ENCODE assay signal across 25 cellular contexts in the genomic region with DNA sequence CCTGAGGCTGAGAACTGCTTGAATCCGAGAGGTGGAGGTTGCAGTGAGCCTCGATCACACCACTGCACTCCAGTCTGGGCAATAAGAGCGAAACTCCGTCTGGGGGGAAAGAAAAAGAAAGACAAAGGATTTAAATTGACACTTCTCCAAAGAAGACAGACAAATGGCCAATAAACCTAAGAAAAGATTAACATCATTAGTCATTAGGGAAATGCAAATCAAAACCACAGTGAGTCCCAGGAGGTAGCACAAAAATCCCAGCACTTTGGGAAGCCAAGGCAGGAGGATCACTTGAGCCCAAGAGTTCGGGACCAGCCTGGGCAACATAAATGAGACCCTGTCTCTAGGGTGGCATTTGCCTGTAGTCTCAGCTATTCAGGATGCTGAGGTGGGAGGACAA. TPM values are rescaled to one million over a fixed set of nuclear protein-coding genes. Genes with fewer than 3 reads are reported as not detected.
"Had no signal": no experiment of that assay in that cellular context is flagged by ENCODE, and none has a peak within 500 bp of the region (broad histone marks: within the 10 kb centered on the region; RNA-seq: fewer than 3 reads in every experiment).

No MANE protein-coding gene starts in this region.

- H3K4me1 ChIP-seq: left ventricle myocardium inferior, parathyroid adenoma, psoas muscle, sigmoid colon, suprapubic skin, thyroid gland had no signal

- H3K9ac ChIP-seq: parathyroid adenoma had no signal

- H3K4me3 ChIP-seq: coronary artery, dorsolateral prefrontal cortex, esophagus muscularis mucosa, left ventricle myocardium inferior, lung, psoas muscle, sigmoid colon, skin epidermis, suprapubic skin, thyroid gland, upper lobe of left lung, vagina had no signal

- DNase-seq: dorsolateral prefrontal cortex; effector CD8-positive, alpha-beta T cell; foreskin fibroblast; immature natural killer cell; left cardiac atrium; left ventricle myocardium inferior; mesendoderm; naive B cell; psoas muscle; sigmoid colon; stimulated activated CD4-positive, alpha-beta T cell treated with anti-CD3 and anti-CD28 coated beads, Interleukin-12 subunit alpha, Interleukin-12 subunit beta, amount 100 ng/mL, for 4 hours; stimulated activated CD4-positive, alpha-beta T cell treated with anti-CD3 and anti-CD28 coated beads, Interleukin-2, amount 100 ng/mL, for 48 hours; stimulated activated naive CD8-positive, alpha-beta T cell treated with anti-CD3 and anti-CD28 coated beads, Interleukin-15, Interleukin-2, amounts not matched to agents 100 U/mL and 50 U/mL, for 24 hours; thyroid gland; upper lobe of left lung had no signal

- H3K27ac Mint-ChIP-seq: immature natural killer cell, nephron had no signal

- H3K4me1 Mint-ChIP-seq: nephron had no signal

- H3K27me3 Mint-ChIP-seq: naive B cell had no signal

- H3K27ac ChIP-seq: coronary artery, esophagus muscularis mucosa, left ventricle myocardium inferior, parathyroid adenoma, psoas muscle, sigmoid colon, suprapubic skin, thyroid gland, upper lobe of left lung, vagina had no signal

- H3K4me3 Mint-ChIP-seq: immature natural killer cell, naive B cell, nephron had no signal

- ATAC-seq: left cardiac atrium; psoas muscle; stimulated activated naive CD8-positive, alpha-beta T cell treated with anti-CD3 and anti-CD28 coated beads, Interleukin-15, Interleukin-2, amounts not matched to agents 100 U/mL and 50 U/mL, for 24 hours had no signal

- H2AFZ ChIP-seq: parathyroid adenoma had no signal

- H3K9me3 Mint-ChIP-seq: immature natural killer cell, naive B cell, nephron had no signal

- H3K9me3 ChIP-seq: esophagus muscularis mucosa, left ventricle myocardium inferior, psoas muscle, sigmoid colon, suprapubic skin, thyroid gland, upper lobe of left lung, vagina had no signal

- FAIRE-seq: endometrium, keratinocyte had no signal

- H3K27me3 ChIP-seq: dorsolateral prefrontal cortex, esophagus muscularis mucosa, sigmoid colon, suprapubic skin, thyroid gland, upper lobe of left lung, vagina had no signal

RNA-seq across cellular contexts. Expression of a gene that starts 38.7 kb away (rescaled TPM):
- polyA plus RNA-seq: keratinocyte had no signal
